In the genomic region with DNA sequence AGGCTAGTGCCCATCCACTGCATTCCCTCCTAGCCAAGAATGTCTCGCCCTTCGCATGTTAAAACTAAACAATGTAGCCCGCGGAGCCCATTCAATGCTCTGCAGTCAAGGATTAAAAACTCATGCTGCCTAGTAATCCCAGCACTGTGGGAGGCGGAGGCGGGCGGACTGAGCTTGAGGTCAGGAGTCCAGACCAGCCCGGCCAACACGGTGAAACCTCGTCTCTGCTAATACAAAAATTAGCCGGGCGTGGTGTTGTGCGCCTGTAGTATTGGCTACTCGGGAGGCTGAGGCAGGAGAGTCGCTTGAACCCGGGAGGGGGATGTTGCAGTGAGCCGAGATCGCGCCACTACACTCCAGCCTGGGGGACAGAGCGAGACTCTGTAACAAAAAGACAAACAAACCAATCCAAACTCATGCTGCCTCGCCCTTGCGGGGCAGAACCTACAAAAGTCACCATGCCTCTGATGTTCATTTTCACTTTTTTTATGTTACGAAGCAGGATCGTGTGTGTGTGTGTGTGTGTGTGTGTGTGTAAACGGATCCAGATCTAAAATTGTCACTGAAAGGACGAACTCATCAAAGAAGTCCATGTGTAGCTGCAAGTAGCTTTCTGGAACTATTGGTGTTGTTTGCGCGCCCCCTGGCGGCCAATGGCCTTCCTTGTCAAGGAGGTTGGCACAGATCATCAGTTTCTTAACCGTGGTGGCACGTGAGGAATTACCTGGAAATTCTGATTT, we compare ENCODE assay signal across 8 cellular contexts. TPM values are rescaled to one million over a fixed set of nuclear protein-coding genes. Genes with fewer than 3 reads are reported as not detected.
DNase-seq lines count a peak whose midpoint lies in the region; ATAC-seq, FAIRE-seq and TF ChIP-seq lines count a peak whose summit lies in the region.

No MANE protein-coding gene starts in this region.

- H3K79me2 ChIP-seq in endothelial cell of umbilical vein (ENCODE audit: control insufficient read depth, insufficient read depth, low read length): no peaks in the 10 kb centered on the region

- H3K9ac ChIP-seq in HUES6 (ENCODE audit: low read length) (peak overlapping the region; percentile 49), NT2/D1 (ENCODE audit: insufficient read length, low read depth) (peak overlapping the region; percentile 51), endothelial cell of umbilical vein (replicated peaks; ENCODE audit: extremely low read depth, insufficient read depth, low read length) (no peak overlapping the region)

- H3K36me3 ChIP-seq in HUES6 (ENCODE audit: control insufficient read depth, insufficient read depth, low read length) (no peaks in the 10 kb centered on the region), NT2/D1 (ENCODE audit: insufficient read depth, insufficient read length, low read length) (no peaks in the 10 kb centered on the region), endothelial cell of umbilical vein (ENCODE audit: control insufficient read depth in 2 of 2, extremely low read depth in 1 of 2, insufficient read depth in 2 of 2, low read length in 2 of 2) (no peaks in the 10 kb centered on the region), mesodermal cell (ENCODE audit: control insufficient read depth, insufficient read depth, low read length) (no peaks in the 10 kb centered on the region)

- peak; percentile 90 for DNase-seq in COLO668 (lab: John Stamatoyannopoulos, UW; ENCODE audit: unreplicated experiment)
- peak; percentile 93 for DNase-seq in NT2/D1 (ENCODE audit: low read depth, low spot score)
- peak; percentile 77 for DNase-seq in activated CD8-positive, alpha-beta memory T cell treated with anti-CD3 and anti-CD28 coated beads, Interleukin-2, amount 50 U/mL, for 24 hours (ENCODE audit: extremely low read depth)
- peak; percentile 91 for DNase-seq in endothelial cell of umbilical vein (ENCODE audit: low read depth, low spot score)
- DNase-seq in stimulated activated CD8-positive, alpha-beta memory T cell treated with anti-CD3 and anti-CD28 coated beads, Interleukin-12 subunit alpha, Interleukin-12 subunit beta, amount 100 ng/mL, for 4 hours (ENCODE audit: low read depth): peak; percentile 71

- H3K9me3 ChIP-seq in HUES6 (ENCODE audit: control insufficient read depth, insufficient read depth, low read depth, low read length) (no peaks in the 10 kb centered on the region), NT2/D1 (ENCODE audit: insufficient read depth, low read length) (no peaks in the 10 kb centered on the region), endothelial cell of umbilical vein (replicated peaks; ENCODE audit: control insufficient read depth, insufficient read depth, low read length) (no peaks in the 10 kb centered on the region), mesodermal cell (ENCODE audit: control insufficient read depth, low read length) (no peaks in the 10 kb centered on the region)

- ATAC-seq in HG02973 (IDR thresholded peaks at IDR 0.05; ENCODE audit: unreplicated experiment): no peak

- H3K27ac ChIP-seq in HUES6 (ENCODE audit: low read depth, low read length) (no peak overlapping the region), endothelial cell of umbilical vein (ENCODE audit: insufficient read depth, low read depth, low read length) (no peak overlapping the region), mesodermal cell (ENCODE audit: low read depth, low read length, severe bottlenecking) (no peak overlapping the region)

- 1 to 3% methylated on average over 16 to 20 of the region's 31 CpGs for WGBS in mesodermal cell (ENCODE audit: insufficient coverage in 2 of 2), 2 experiments

- no TSS peak for BruUV-seq in endothelial cell of umbilical vein (replicated peaks; lab: Mats Ljungman, UMichigan)

- dilution Hi-C loops in endothelial cell of umbilical vein (cut with MboI; ENCODE audit: extremely low pct_ligation_motif_present, low sequenced_read_pairs): no loop called here

- TF ChIP-seq POLR2A in endothelial cell of umbilical vein (IDR thresholded peaks at IDR 0.05; ENCODE audit: low read depth, low read length): no peak

- peak overlapping the region; percentile 75 for H2AFZ ChIP-seq in endothelial cell of umbilical vein (ENCODE audit: low read depth, low read length)

- CTCF ChIA-PET in endothelial cell of umbilical vein (lab: Charles Lee): interaction anchor here (0.6 to 4.3 kb wide), 75 partner anchors 8 to 625 kb away, joined by 3 to 100 read pairs (median 5); no protein-coding TSS in a partner anchor

- H3K4me1 ChIP-seq in HUES6 (ENCODE audit: control insufficient read depth, insufficient read depth, low read length) (peaks cover 3% of the 10 kb centered on the region), NT2/D1 (ENCODE audit: insufficient read depth, insufficient read length) (peaks cover 8% of the 10 kb centered on the region), endothelial cell of umbilical vein (ENCODE audit: control insufficient read depth, extremely low read depth, insufficient read depth, low read length) (no peaks in the 10 kb centered on the region), mesodermal cell (ENCODE audit: control insufficient read depth, insufficient read depth, low read length, poor library complexity, severe bottlenecking) (no peaks in the 10 kb centered on the region)

- H4K20me1 ChIP-seq in endothelial cell of umbilical vein (replicated peaks; ENCODE audit: control insufficient read depth, extremely low read depth, insufficient read depth, low read length): no peaks in the 10 kb centered on the region

- POLR2A ChIA-PET in endothelial cell of umbilical vein (lab: Charles Lee): interaction anchor here (0.5 to 0.7 kb wide), 3 partner anchors 98 to 327 kb away, joined by 3 to 4 read pairs (median 3); no protein-coding TSS in a partner anchor

- FAIRE-seq in endothelial cell of umbilical vein (lab: Jason Lieb, UNC): peak; percentile 98

- H3K4me3 ChIP-seq in HUES6 (ENCODE audit: low read depth, low read length): peak overlapping the region; percentile 61
- peak overlapping the region; percentile 39 for H3K4me3 ChIP-seq in NT2/D1 (ENCODE audit: insufficient read length, low read depth)
- H3K4me3 ChIP-seq in endothelial cell of umbilical vein (replicated peaks in 1 of 3; ENCODE audit: insufficient read depth in 1 of 3, low read depth in 1 of 3, low read length in 3 of 3): peak overlapping the region in 2 of 3 experiments; percentile 6 to 24
- peak overlapping the region; percentile 36 for H3K4me3 ChIP-seq in mesodermal cell (ENCODE audit: extremely low read depth, insufficient read depth, low read length, poor library complexity, severe bottlenecking)

- no peaks in the 10 kb centered on the region for H3K9me1 ChIP-seq in endothelial cell of umbilical vein (replicated peaks; ENCODE audit: control insufficient read depth, extremely low read depth, insufficient read depth, low read length)

- peak overlapping the region; percentile 41 for H3K4me2 ChIP-seq in endothelial cell of umbilical vein (ENCODE audit: insufficient read depth, low read length)

- peak; percentile 83 to 84 for TF ChIP-seq CTCF in endothelial cell of umbilical vein (IDR thresholded peaks at IDR 0.05; ENCODE audit: extremely low read depth in 1 of 2, insufficient read depth in 1 of 2, low read depth in 1 of 2, low read length in 2 of 2)

- intact Hi-C loops in endothelial cell of umbilical vein (cut with micrococcal nuclease): loop anchor here (1.0 kb wide), 6 partner anchors 92 to 569 kb away; no protein-coding TSS in a partner anchor

- H3K27me3 ChIP-seq in HUES6 (ENCODE audit: control insufficient read depth, insufficient read depth, low read length) (peaks cover 9% of the 10 kb centered on the region), NT2/D1 (ENCODE audit: insufficient read depth, insufficient read length) (peaks cover 14% of the 10 kb centered on the region), endothelial cell of umbilical vein (ENCODE audit: control insufficient read depth in 2 of 2, insufficient read depth in 2 of 2, low read length in 2 of 2) (peaks cover 7 to 9% of the 10 kb centered on the region in 2 experiments)

TF ChIP-seq in endothelial cell of umbilical vein, 7 proteins besides CTCF, POLR2A, EP300 and RAD21:
- no peak for TF ChIP-seq GATA2 (IDR thresholded peaks at IDR 0.05; ENCODE audit: insufficient read depth, insufficient read length, low read depth, low read length)
- no peak for TF ChIP-seq EZH2 (IDR thresholded peaks at IDR 0.05; ENCODE audit: borderline replicate concordance, low read depth, low read length, severe bottlenecking)
- no peak for TF ChIP-seq FOS (IDR thresholded peaks at IDR 0.05; ENCODE audit: borderline replicate concordance, insufficient read depth, low read length)
- TF ChIP-seq, protein P1, sequence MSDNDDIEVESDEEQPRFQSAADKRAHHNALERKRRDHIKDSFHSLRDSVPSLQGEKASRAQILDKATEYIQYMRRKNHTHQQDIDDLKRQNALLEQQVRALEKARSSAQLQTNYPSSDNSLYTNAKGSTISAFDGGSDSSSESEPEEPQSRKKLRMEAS (IDR thresholded peaks at IDR 0.05; ENCODE audit: insufficient read depth, insufficient read length): no peak
- TF ChIP-seq POLR2AphosphoS5 (IDR thresholded peaks at IDR 0.05; ENCODE audit: insufficient read depth, low read depth, low read length): no peak
- no peak for TF ChIP-seq JUN (IDR thresholded peaks at IDR 0.05; ENCODE audit: borderline replicate concordance, insufficient read depth, insufficient read length, low read depth)
- TF ChIP-seq MYC (IDR thresholded peaks at IDR 0.05; ENCODE audit: low read depth, low read length): no peak

RNA-seq across cellular contexts. Expression of a gene that starts 54.8 kb away (rescaled TPM):
- 1.5 and 3.0 TPM in 2 replicates for total RNA-seq in endothelial cell of umbilical vein
- 1.5 and 2.0 TPM in 2 replicates for polyA plus RNA-seq in endothelial cell of umbilical vein
- polyA plus RNA-seq in endothelial cell of umbilical vein (2011; cell fraction: cytosol; rRNA removed): 3.0 and 3.2 TPM in 2 replicates
- 1.2 and 2.6 TPM in 2 replicates for polyA plus RNA-seq in endothelial cell of umbilical vein (2011; cell fraction: nucleus; rRNA removed)
- polyA plus RNA-seq in endothelial cell of umbilical vein (2012): 10.4 and 12.6 TPM in 2 replicates
- 1.4 TPM in 2 replicates for polyA minus RNA-seq in endothelial cell of umbilical vein
- polyA minus RNA-seq in endothelial cell of umbilical vein (2011; cell fraction: cytosol; rRNA and poly(A)+ RNA removed): not detected
- 0.77 and 0.87 TPM in 2 replicates for polyA minus RNA-seq in endothelial cell of umbilical vein (2011; cell fraction: nucleus; rRNA and poly(A)+ RNA removed)
- not detected for polyA plus RNA-seq in mesodermal cell (2013, experiment 1 of 2)
- polyA plus RNA-seq in mesodermal cell (2013, experiment 2 of 2): not detected

RNA-seq across cellular contexts. Expression of a gene that starts 54.9 kb away (rescaled TPM):
- total RNA-seq in endothelial cell of umbilical vein: 169 and 179 TPM in 2 replicates
- polyA plus RNA-seq in endothelial cell of umbilical vein: 29.4 and 37.9 TPM in 2 replicates
- polyA plus RNA-seq in endothelial cell of umbilical vein (2011; cell fraction: cytosol; rRNA removed): 87.1 and 87.3 TPM in 2 replicates
- polyA plus RNA-seq in endothelial cell of umbilical vein (2011; cell fraction: nucleus; rRNA removed): 53.8 and 56.4 TPM in 2 replicates
- polyA plus RNA-seq in endothelial cell of umbilical vein (2012): 136 and 198 TPM in 2 replicates
- polyA minus RNA-seq in endothelial cell of umbilical vein: 57.5 and 60.2 TPM in 2 replicates
- 58.3 TPM for polyA minus RNA-seq in endothelial cell of umbilical vein (2011; cell fraction: cytosol; rRNA and poly(A)+ RNA removed)
- polyA minus RNA-seq in endothelial cell of umbilical vein (2011; cell fraction: nucleus; rRNA and poly(A)+ RNA removed): 33.2 and 34.9 TPM in 2 replicates
- polyA plus RNA-seq in mesodermal cell (2013, experiment 1 of 2): 231 TPM
- polyA plus RNA-seq in mesodermal cell (2013, experiment 2 of 2): 244 TPM
